In genomic region chr22:30445438-30445936, GRCh38 we compare ENCODE assay signal across 1 cellular context.
TF ChIP-seq lines count a peak whose summit lies in the region.

No MANE protein-coding gene starts in this region.

TF ChIP-seq in liver, 16 proteins besides CTCF, POLR2A, EP300 and RAD21 (continued from another document):
- TF ChIP-seq REST (IDR thresholded peaks at IDR 0.05) (no peak), TAF1 (conservative IDR thresholded peaks at IDR 0.05) (no peak), ATF3 (IDR thresholded peaks at IDR 0.05) (no peak)
